27 cellular contexts compared by ENCODE assay signal in the genomic region with DNA sequence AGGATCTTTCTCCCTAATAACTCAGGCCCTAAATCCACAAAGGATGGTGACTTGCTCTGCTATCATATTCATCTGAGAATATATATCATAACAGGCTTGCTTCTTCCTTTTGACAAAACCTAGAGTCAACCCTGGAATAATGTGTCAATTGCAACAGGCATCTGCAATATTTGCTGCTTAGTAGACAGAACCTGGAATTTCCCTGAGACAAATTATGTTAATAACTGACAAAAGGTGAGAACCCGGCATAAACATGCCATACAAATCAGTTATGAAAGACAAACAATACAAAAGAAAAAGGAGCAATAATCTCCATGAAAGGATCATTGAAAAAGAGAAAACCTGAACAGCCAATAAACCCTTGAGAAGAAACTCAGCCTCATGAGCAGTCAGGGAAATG.
"Had no signal": no experiment of that assay in that cellular context is flagged by ENCODE, and none has a peak within 500 bp of the region (broad histone marks: within the 10 kb centered on the region; RNA-seq: fewer than 3 reads in every experiment).

No MANE protein-coding gene starts in this region.

- DNase-seq: stimulated activated CD4-positive, alpha-beta T cell treated with anti-CD3 and anti-CD28 coated beads, Interleukin-2, amount 100 ng/mL, for 48 hours; stimulated activated CD4-positive, alpha-beta T cell treated with anti-CD3 and anti-CD28 coated beads, Interleukin-4, amount 100 ng/mL, for 1 hour; stimulated activated CD4-positive, alpha-beta T cell treated with anti-CD3 and anti-CD28 coated beads, Interleukin-4, amount 100 ng/mL, for 24 hours; stimulated activated CD4-positive, alpha-beta T cell treated with anti-CD3 and anti-CD28 coated beads, Interleukin-4, amount 100 ng/mL, for 4 hours; stimulated activated CD8-positive, alpha-beta memory T cell treated with anti-CD3 and anti-CD28 coated beads, Interleukin-4, amount 100 ng/mL, for 48 hours; stimulated activated naive B cell treated with anti-CD40 and anti-IgM and Interleukin-4, amounts not matched to agents 10 μg/mL and 1 μg/mL and 100 μg/mL, for 72 hours; stimulated activated naive CD4-positive, alpha-beta T cell; stimulated activated naive CD4-positive, alpha-beta T cell treated with Interleukin-2 at 50 U/mL for 16 hours; stimulated activated naive CD8-positive, alpha-beta T cell treated with anti-CD3 and anti-CD28 coated beads, Interleukin-15, amount 100 ng/mL, for 72 hours; stimulated activated naive CD8-positive, alpha-beta T cell treated with anti-CD3 and anti-CD28 coated beads, Interleukin-15, Interleukin-2, amounts not matched to agents 100 U/mL and 50 U/mL, for 24 hours; stomach; substantia nigra; testis; thyroid gland; tibial artery; transverse colon; trophoblast cell; upper lobe of left lung; upper lobe of right lung; uterus had no signal

- H3K27me3 ChIP-seq: testis, thyroid gland, tibial nerve, transverse colon, upper lobe of left lung, upper lobe of right lung, uterus, vagina had no signal

- H3K27ac Mint-ChIP-seq: stimulated activated memory B cell treated with anti-CD40 and anti-IgM and Interleukin-4, amounts not matched to agents 10 μg/mL and 1 μg/mL and 100 μg/mL, for 72 hours; stimulated activated naive B cell treated with anti-CD40 and anti-IgM and Interleukin-4, amounts not matched to agents 10 μg/mL and 1 μg/mL and 100 μg/mL, for 72 hours; stimulated activated naive CD8-positive, alpha-beta T cell treated with anti-CD3 and anti-CD28 coated beads, Interleukin-15, amount 100 ng/mL, for 72 hours; stimulated activated naive CD8-positive, alpha-beta T cell treated with anti-CD3 and anti-CD28 coated beads, Interleukin-15, Interleukin-2, amounts not matched to agents 100 ng/mL and 50 ng/mL, for 24 hours; type B pancreatic cell had no signal

- H3K27ac ChIP-seq: stomach, suprapubic skin, testis, thoracic aorta, thyroid gland, tibial artery, tibial nerve, transverse colon, upper lobe of left lung, upper lobe of right lung, uterus, vagina had no signal

- H3K4me1 Mint-ChIP-seq: stimulated activated memory B cell treated with anti-CD40 and anti-IgM and Interleukin-4, amounts not matched to agents 10 μg/mL and 1 μg/mL and 100 μg/mL, for 72 hours; stimulated activated naive B cell treated with anti-CD40 and anti-IgM and Interleukin-4, amounts not matched to agents 10 μg/mL and 1 μg/mL and 100 μg/mL, for 72 hours; stimulated activated naive CD8-positive, alpha-beta T cell treated with anti-CD3 and anti-CD28 coated beads, Interleukin-15, amount 100 ng/mL, for 72 hours had no signal

- H3K4me3 ChIP-seq: stomach, suprapubic skin, testis, thoracic aorta, thyroid gland, tibial artery, tibial nerve, transverse colon, upper lobe of left lung, upper lobe of right lung, uterus, vagina had no signal

- H3K36me3 Mint-ChIP-seq: stimulated activated memory B cell treated with anti-CD40 and anti-IgM and Interleukin-4, amounts not matched to agents 10 μg/mL and 1 μg/mL and 100 μg/mL, for 72 hours; stimulated activated naive B cell treated with anti-CD40 and anti-IgM and Interleukin-4, amounts not matched to agents 10 μg/mL and 1 μg/mL and 100 μg/mL, for 72 hours; type B pancreatic cell had no signal

- H3K36me3 ChIP-seq: stomach, suprapubic skin, thoracic aorta, thyroid gland, tibial artery, tibial nerve, transverse colon, upper lobe of left lung, upper lobe of right lung, uterus, vagina had no signal

- H3K4me3 Mint-ChIP-seq: stimulated activated memory B cell treated with anti-CD40 and anti-IgM and Interleukin-4, amounts not matched to agents 10 μg/mL and 1 μg/mL and 100 μg/mL, for 72 hours; stimulated activated naive B cell treated with anti-CD40 and anti-IgM and Interleukin-4, amounts not matched to agents 10 μg/mL and 1 μg/mL and 100 μg/mL, for 72 hours; stimulated activated naive CD8-positive, alpha-beta T cell treated with anti-CD3 and anti-CD28 coated beads, Interleukin-15, amount 100 ng/mL, for 72 hours; stimulated activated naive CD8-positive, alpha-beta T cell treated with anti-CD3 and anti-CD28 coated beads, Interleukin-15, Interleukin-2, amounts not matched to agents 100 ng/mL and 50 ng/mL, for 24 hours; type B pancreatic cell had no signal

- H3K9me3 Mint-ChIP-seq: stimulated activated memory B cell treated with anti-CD40 and anti-IgM and Interleukin-4, amounts not matched to agents 10 μg/mL and 1 μg/mL and 100 μg/mL, for 72 hours; stimulated activated naive B cell treated with anti-CD40 and anti-IgM and Interleukin-4, amounts not matched to agents 10 μg/mL and 1 μg/mL and 100 μg/mL, for 72 hours; stimulated activated naive CD8-positive, alpha-beta T cell treated with anti-CD3 and anti-CD28 coated beads, Interleukin-15, amount 100 ng/mL, for 72 hours; stimulated activated naive CD8-positive, alpha-beta T cell treated with anti-CD3 and anti-CD28 coated beads, Interleukin-15, Interleukin-2, amounts not matched to agents 100 ng/mL and 50 ng/mL, for 24 hours; type B pancreatic cell had no signal

- ATAC-seq: stimulated activated memory B cell treated with anti-CD40 and anti-IgM and Interleukin-4, amounts not matched to agents 10 μg/mL and 1 μg/mL and 100 μg/mL, for 72 hours; stimulated activated naive B cell treated with anti-CD40 and anti-IgM and Interleukin-4, amounts not matched to agents 10 μg/mL and 1 μg/mL and 100 μg/mL, for 72 hours; stimulated activated naive CD8-positive, alpha-beta T cell treated with anti-CD3 and anti-CD28 coated beads, Interleukin-15, amount 100 ng/mL, for 72 hours; stimulated activated naive CD8-positive, alpha-beta T cell treated with anti-CD3 and anti-CD28 coated beads, Interleukin-15, Interleukin-2, amounts not matched to agents 100 U/mL and 50 U/mL, for 24 hours; upper lobe of right lung had no signal

- H3K9me3 ChIP-seq: stomach, suprapubic skin, testis, thoracic aorta, thyroid gland, tibial artery, tibial nerve, transverse colon, upper lobe of left lung, upper lobe of right lung, uterus, vagina had no signal
